ENCODE assay signal across 15 cellular contexts in genomic region chr19:10346509-10346908, GRCh38. TPM values are rescaled to one million over a fixed set of nuclear protein-coding genes. Genes with fewer than 3 reads are reported as not detected.
A peak's percentile ranks its signal among the peaks of the same experiment; 100 is the strongest.
DNase-seq lines count a peak whose midpoint lies in the region; ATAC-seq and TF ChIP-seq lines count a peak whose summit lies in the region.
"Had no signal": no experiment of that assay in that cellular context is flagged by ENCODE, and none has a peak within 500 bp of the region (broad histone marks: within the 10 kb centered on the region; RNA-seq: fewer than 3 reads in every experiment).

No MANE protein-coding gene starts in this region.

- DNase-seq in GF-D8 (lab: John Stamatoyannopoulos, UW) (peak; percentile 79), OCI-M1 (lab: John Stamatoyannopoulos, UW) (peak; percentile 84), fibroblast of pulmonary artery (ENCODE audit: low read depth) (peak; percentile 63), mucosa of descending colon (no peak), NCI-H1105 treated with DMSO at 0.1 percent for 48 hours (lab: John Stamatoyannopoulos, UW) (no peak)
- DNase-seq: activated CD4-positive, CD25-positive, alpha-beta regulatory T cell; activated naive CD4-positive, alpha-beta T cell treated with Interleukin-2 at 50 U/mL for 16 hours; central memory CD4-positive, alpha-beta T cell; MG63; NCI-H345; stimulated activated CD4-positive, alpha-beta T cell treated with anti-CD3 and anti-CD28 coated beads, Interleukin-15, amount 100 ng/mL, for 24 hours; thyroid gland had no signal

- ATAC-seq in mucosa of descending colon: peak; percentile 32
- no peak for ATAC-seq in GM18867 (IDR thresholded peaks at IDR 0.05; ENCODE audit: unreplicated experiment)
- no peak for ATAC-seq in GM18498 (IDR thresholded peaks at IDR 0.05; ENCODE audit: unreplicated experiment)
- no peak for ATAC-seq in GM19455 (IDR thresholded peaks at IDR 0.05; ENCODE audit: unreplicated experiment)

- no peaks in the 10 kb centered on the region for H3K36me3 ChIP-seq in mucosa of descending colon (ENCODE audit: low read depth)
- H3K36me3 ChIP-seq: thyroid gland had no signal

- H3K4me3 ChIP-seq in fibroblast of pulmonary artery (replicated peaks; ENCODE audit: low read depth, low read length) (no peak overlapping the region), mucosa of descending colon (no peak overlapping the region)
- H3K4me3 ChIP-seq: MG63, thyroid gland had no signal

- H3K4me1 ChIP-seq in mucosa of descending colon (ENCODE audit: low read depth): no peaks in the 10 kb centered on the region

- no peak for TF ChIP-seq CTCF in fibroblast of pulmonary artery (IDR thresholded peaks at IDR 0.05; ENCODE audit: low read length, missing control alignments)
- no peak for TF ChIP-seq CTCF in mucosa of descending colon (IDR thresholded peaks at IDR 0.05)

- H3K9me3 ChIP-seq in mucosa of descending colon: no peaks in the 10 kb centered on the region
- H3K9me3 ChIP-seq: MG63, thyroid gland had no signal

- intact Hi-C loops in mucosa of descending colon (cut with DNase I, micrococcal nuclease): no loop called here

RNA-seq across cellular contexts. Expression of gene ICAM3, which starts 7.1 kb away (rescaled TPM):
- total RNA-seq in mucosa of descending colon: 10 to 100 TPM; 16.0 to 31.6 (median 28.0) TPM

RNA-seq across cellular contexts. Expression of gene RAVER1, which starts 13.2 kb away (rescaled TPM):
- 10 to 100 TPM; 42.4 to 58.1 (median 49.6) TPM for total RNA-seq in mucosa of descending colon

RNA-seq across cellular contexts. Expression of gene FDX2, which starts 30.7 kb away (rescaled TPM):
- total RNA-seq in mucosa of descending colon: 10 to 100 TPM in 1 of 3 donors, 1 to 10 TPM in 2; 7.9 to 15.1 (median 9.7) TPM

RNA-seq across cellular contexts. Expression of gene TYK2, which starts 33.9 kb away (rescaled TPM):
- 100 to 1,000 TPM; 104 to 142 (median 123) TPM for total RNA-seq in mucosa of descending colon

RNA-seq across cellular contexts. Expression of gene ZGLP1, which starts 36.9 kb away (rescaled TPM):
- 1 to 10 TPM; 2.5 to 4.0 (median 3.8) TPM for total RNA-seq in mucosa of descending colon

Comparison
In these comparisons a context has a peak if more than half of its experiments do, and no peak if none do; other contexts are left out.
1. DNase-seq: peak in GF-D8 (single experiment), OCI-M1 (single experiment) and fibroblast of pulmonary artery (single experiment); none in mucosa of descending colon (0 of 3) and NCI-H1105 treated with DMSO at 0.1 percent for 48 hours (single experiment).